18 cellular contexts compared by ENCODE assay signal in genomic region chr17:79545251-79546005, GRCh38.
DNase-seq lines count a peak whose midpoint lies in the region; ATAC-seq and TF ChIP-seq lines count a peak whose summit lies in the region.
"Had no signal": no experiment of that assay in that cellular context is flagged by ENCODE, and none has a peak within 500 bp of the region (broad histone marks: within the 10 kb centered on the region; RNA-seq: fewer than 3 reads in every experiment).

No MANE protein-coding gene starts in this region.

- no peak overlapping the region for H2BK15ac ChIP-seq in mesendoderm (replicated peaks; ENCODE audit: low read depth)

- no peak overlapping the region for H3K18ac ChIP-seq in mesendoderm (ENCODE audit: low read length)

- ATAC-seq in upper lobe of right lung (no peak), HG02759 (IDR thresholded peaks at IDR 0.05; ENCODE audit: unreplicated experiment) (no peak)
- ATAC-seq: CD8-positive, alpha-beta T cell; SK-N-SH treated with all-trans-retinoic acid at 6 μM for 48 hours had no signal

- no peak overlapping the region for H3K4ac ChIP-seq in mesendoderm (ENCODE audit: low read depth, low read length)

- H3K9me3 ChIP-seq in upper lobe of right lung (no peaks in the 10 kb centered on the region), thyroid gland (no peaks in the 10 kb centered on the region)
- H3K9me3 ChIP-seq: BLaER1, Peyer's patch had no signal

- no peak overlapping the region for H2AK5ac ChIP-seq in mesendoderm (ENCODE audit: low read length)

- H3K9ac ChIP-seq in mesendoderm (ENCODE audit: low read length): no peak overlapping the region
- H3K9ac ChIP-seq: BLaER1 had no signal

- no peak overlapping the region for H3K56ac ChIP-seq in mesendoderm (ENCODE audit: low read length)

- TF ChIP-seq POLR2A in thyroid gland (IDR thresholded peaks at IDR 0.05): no peak

- H2BK5ac ChIP-seq in mesendoderm (ENCODE audit: low read length): no peak overlapping the region

- peak overlapping the region; percentile 89 for H3K23ac ChIP-seq in mesendoderm (ENCODE audit: low read length)

- intact Hi-C loops in upper lobe of right lung (cut with DNase I) (no loop called here), thyroid gland (cut with DNase I) (loop anchor here (10.0 kb wide), 1 partner anchor 59 kb away; no protein-coding TSS in a partner anchor)

- H3K4me1 ChIP-seq in mesendoderm (ENCODE audit: control insufficient read depth, low read depth, low read length) (no peaks in the 10 kb centered on the region), upper lobe of right lung (no peaks in the 10 kb centered on the region), thyroid gland (no peaks in the 10 kb centered on the region)
- H3K4me1 ChIP-seq: Peyer's patch had no signal

- no peak overlapping the region for H4K8ac ChIP-seq in mesendoderm (ENCODE audit: low read depth, low read length)

- no peak overlapping the region for H3K4me2 ChIP-seq in mesendoderm (ENCODE audit: low read length)
- H3K4me2 ChIP-seq: BLaER1 had no signal

- H3K4me3 ChIP-seq in mesendoderm (ENCODE audit: low read length) (no peak overlapping the region), upper lobe of right lung (no peak overlapping the region), thyroid gland (replicated peaks in 1 of 3) (no peak overlapping the region)
- H3K4me3 ChIP-seq: BLaER1, Peyer's patch had no signal

- no peaks in the 10 kb centered on the region for H3K79me1 ChIP-seq in mesendoderm (ENCODE audit: low read length)

- TF ChIP-seq CTCF in upper lobe of right lung (IDR thresholded peaks at IDR 0.05): no peak
- no peak for TF ChIP-seq CTCF in thyroid gland (IDR thresholded peaks at IDR 0.05)

- WGBS in mesendoderm (ENCODE audit: extremely low coverage, insufficient coverage, low lambda C conversion rate): no CpG with 5 or more reads among the region's 20 CpGs
- WGBS in thyroid gland, 2 donors: 74 to 75% methylated on average over 18 to 19 of the region's 20 CpGs

- no peaks in the 10 kb centered on the region for H3K79me2 ChIP-seq in mesendoderm (ENCODE audit: control insufficient read depth, insufficient read depth, low read length)

- no peak overlapping the region for H3K27ac ChIP-seq in mesendoderm (ENCODE audit: low read depth, low read length)
- H3K27ac ChIP-seq in upper lobe of right lung: no peak overlapping the region
- H3K27ac ChIP-seq in thyroid gland: no peak overlapping the region
- H3K27ac ChIP-seq: 22Rv1, BLaER1, Peyer's patch had no signal

- H2BK120ac ChIP-seq in mesendoderm (ENCODE audit: low read depth, low read length): no peak overlapping the region

- DNase-seq in NCI-H82 (lab: John Stamatoyannopoulos, UW) (peak; percentile 17), NCI-H82 treated with DMSO at 0.1 percent for 48 hours (lab: John Stamatoyannopoulos, UW; ENCODE audit: unreplicated experiment) (no peak), cerebellar cortex (ENCODE audit: low spot score) (peak; percentile 28), mesendoderm (no peak), upper lobe of right lung (peak; percentile 34), DMS79 (lab: John Stamatoyannopoulos, UW) (no peak), thyroid gland (no peak)
- DNase-seq: ACHN; CD8-positive, alpha-beta T cell; Kasumi-1; NCI-H1417 treated with DMSO at 0.1 percent for 48 hours; NCI-H510A; NCI-H748 treated with DMSO at 0.1 percent for 48 hours; Peyer's patch had no signal

- H3K27me3 ChIP-seq in mesendoderm (ENCODE audit: insufficient read depth, low read length, poor library complexity) (no peaks in the 10 kb centered on the region), upper lobe of right lung (peaks cover 15% of the 10 kb centered on the region), thyroid gland (no peaks in the 10 kb centered on the region)
- H3K27me3 ChIP-seq: BLaER1, Peyer's patch had no signal

- no peaks in the 10 kb centered on the region for H3K36me3 ChIP-seq in mesendoderm (ENCODE audit: control insufficient read depth, insufficient read depth, low read length)
- no peaks in the 10 kb centered on the region for H3K36me3 ChIP-seq in upper lobe of right lung
- H3K36me3 ChIP-seq in thyroid gland: no peaks in the 10 kb centered on the region
- H3K36me3 ChIP-seq: BLaER1, Peyer's patch had no signal

- H4K5ac ChIP-seq in mesendoderm (ENCODE audit: low read length): no peak overlapping the region

Comparison
In these comparisons a context has a peak if more than half of its experiments do, and no peak if none do; other contexts are left out.
1. DNase-seq: peak in NCI-H82 (single experiment), cerebellar cortex (single experiment) and upper lobe of right lung (single experiment); none in NCI-H82 treated with DMSO at 0.1 percent for 48 hours (single experiment), mesendoderm (single experiment), DMS79 (single experiment) and thyroid gland (0 of 2).